17 cellular contexts compared by ENCODE assay signal in the genomic region with DNA sequence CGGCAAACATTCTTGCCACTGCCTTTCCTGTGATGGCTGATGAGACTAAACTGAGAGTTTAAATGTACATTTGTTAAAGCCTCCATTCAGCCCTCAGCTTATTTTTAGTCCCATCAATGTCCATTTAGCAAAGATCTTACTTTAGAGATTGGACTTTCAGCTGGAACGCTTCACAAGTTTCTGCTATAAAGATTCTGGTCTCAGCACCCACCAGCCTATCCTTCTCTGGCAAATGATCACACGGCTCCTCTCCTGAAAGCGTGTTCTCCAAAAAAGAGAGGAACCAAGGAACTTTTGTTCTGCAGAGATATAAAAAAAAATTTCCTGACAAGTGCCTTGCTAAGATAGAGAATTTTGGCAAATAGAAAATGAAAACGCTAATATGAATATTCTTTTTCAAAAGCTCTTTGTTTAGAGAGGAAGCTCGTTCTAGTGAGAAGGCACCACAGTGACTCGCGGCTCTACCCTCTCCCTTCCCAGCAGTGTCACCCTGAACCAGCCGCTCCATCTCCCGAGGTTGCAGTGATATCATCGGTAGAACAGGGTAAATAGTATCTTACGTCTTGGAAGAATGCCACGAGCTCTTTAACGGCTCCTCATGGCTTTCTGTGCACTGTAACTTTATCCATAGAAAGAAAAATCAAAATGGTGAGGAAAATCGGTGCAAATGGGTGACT.
DNase-seq lines count a peak whose midpoint lies in the region; ATAC-seq and TF ChIP-seq lines count a peak whose summit lies in the region.
"Had no signal": no experiment of that assay in that cellular context is flagged by ENCODE, and none has a peak within 500 bp of the region (broad histone marks: within the 10 kb centered on the region; RNA-seq: fewer than 3 reads in every experiment).

No MANE protein-coding gene starts in this region.

- peak overlapping the region in 2 of 3 donors; percentile 1 to 35 for H3K4me3 ChIP-seq in breast epithelium
- H3K4me3 ChIP-seq in mammary epithelial cell (replicated peaks in 1 of 3; ENCODE audit: insufficient read depth in 1 of 3, low read depth in 2 of 3, low read length in 3 of 3): no peak overlapping the region
- H3K4me3 ChIP-seq in upper lobe of left lung: no peak overlapping the region
- H3K4me3 ChIP-seq: A549, K562 had no signal

- H3K4me3 Mint-ChIP-seq in endothelial cell (ENCODE audit: unreplicated experiment): peak overlapping the region; percentile 74
- no peak overlapping the region for H3K4me3 Mint-ChIP-seq in stimulated activated memory B cell treated with anti-CD40 and anti-IgM and Interleukin-4, amounts not matched to agents 10 μg/mL and 1 μg/mL and 100 μg/mL, for 72 hours
- H3K4me3 Mint-ChIP-seq: activated CD8-positive, alpha-beta T cell treated with anti-CD3 and anti-CD28 coated beads, Interleukin-2, amount 10 ng/mL, durations not matched to agents 7 days and 5 days; activated T-helper 17 cell treated with anti-CD3 and anti-CD28 coated beads, Interleukin-2, amount 50 U/mL, for 72 hours; immature natural killer cell; naive thymus-derived CD4-positive, alpha-beta T cell had no signal

- no peak for TF ChIP-seq CTCF in breast epithelium (IDR thresholded peaks at IDR 0.05)
- no peak for TF ChIP-seq CTCF in mammary epithelial cell (conservative IDR thresholded peaks at IDR 0.05 in 1 of 2, IDR thresholded peaks at IDR 0.05 in 1 of 2; ENCODE audit: extremely low read depth in 1 of 2, insufficient read depth in 1 of 2, low read depth in 1 of 2, low read length in 2 of 2)
- no peak for TF ChIP-seq CTCF in endothelial cell (IDR thresholded peaks at IDR 0.05; ENCODE audit: unreplicated experiment)
- TF ChIP-seq CTCF in upper lobe of left lung (IDR thresholded peaks at IDR 0.05): no peak

- TF ChIP-seq POLR2A in breast epithelium (IDR thresholded peaks at IDR 0.05) (no peak), upper lobe of left lung (IDR thresholded peaks at IDR 0.05) (no peak)

- H3K4me1 ChIP-seq in breast epithelium (no peaks in the 10 kb centered on the region), mammary epithelial cell (ENCODE audit: insufficient read depth, low read length) (peaks cover 8% of the 10 kb centered on the region), upper lobe of left lung (peaks cover 12 to 18% (median 15%) of the 10 kb centered on the region in 4 donors)

- no peak overlapping the region for H2AFZ ChIP-seq in mammary epithelial cell (ENCODE audit: low read depth, low read length)

- CTCF ChIA-PET in mammary epithelial cell (lab: Charles Lee; ENCODE audit: low non-redundant PET): no interaction called here

- H3K27me3 ChIP-seq in breast epithelium: no peaks in the 10 kb centered on the region
- no peaks in the 10 kb centered on the region for H3K27me3 ChIP-seq in mammary epithelial cell (ENCODE audit: insufficient read depth, low read length)
- H3K27me3 ChIP-seq in upper lobe of left lung: no peaks in the 10 kb centered on the region

- H3K9me3 ChIP-seq in breast epithelium: no peaks in the 10 kb centered on the region
- H3K9me3 ChIP-seq in mammary epithelial cell (replicated peaks; ENCODE audit: insufficient read depth, low read length): peaks cover 5% of the 10 kb centered on the region
- no peaks in the 10 kb centered on the region for H3K9me3 ChIP-seq in upper lobe of left lung
- H3K9me3 ChIP-seq: A549 had no signal

- H3K27ac Mint-ChIP-seq in endothelial cell (ENCODE audit: unreplicated experiment): peak overlapping the region; percentile 10
- H3K27ac Mint-ChIP-seq in stimulated activated memory B cell treated with anti-CD40 and anti-IgM and Interleukin-4, amounts not matched to agents 10 μg/mL and 1 μg/mL and 100 μg/mL, for 72 hours: no peak overlapping the region
- H3K27ac Mint-ChIP-seq: activated CD8-positive, alpha-beta T cell treated with anti-CD3 and anti-CD28 coated beads, Interleukin-2, amount 10 ng/mL, durations not matched to agents 7 days and 5 days; activated T-helper 17 cell treated with anti-CD3 and anti-CD28 coated beads, Interleukin-2, amount 50 U/mL, for 72 hours; immature natural killer cell had no signal

- DNase-seq in breast epithelium (ENCODE audit: low spot score in 2 of 2) (peak in 1 of 2 donors; percentile 59), mammary epithelial cell (no peak), endothelial cell (ENCODE audit: low spot score) (no peak), left lobe of liver (ENCODE audit: low spot score) (no peak), upper lobe of left lung (no peak), NCI-H526 (lab: John Stamatoyannopoulos, UW) (no peak)
- DNase-seq: activated CD8-positive, alpha-beta T cell treated with anti-CD3 and anti-CD28 coated beads, Interleukin-2, amount 10 ng/mL, durations not matched to agents 7 days and 5 days; effector CD4-positive, alpha-beta T cell; foreskin melanocyte; immature natural killer cell; naive thymus-derived CD4-positive, alpha-beta T cell; stimulated activated naive CD8-positive, alpha-beta T cell treated with anti-CD3 and anti-CD28 coated beads, Interleukin-15, Interleukin-2, amounts not matched to agents 100 U/mL and 50 U/mL, for 24 hours had no signal

- dilution Hi-C loops in mammary epithelial cell (cut with HindIII; ENCODE audit: low sequenced_read_pairs): no loop called here

- H3K36me3 ChIP-seq in breast epithelium (no peaks in the 10 kb centered on the region), mammary epithelial cell (ENCODE audit: insufficient read depth, low read length) (peaks cover 41% of the 10 kb centered on the region), upper lobe of left lung (peaks cover 0 to 37% (median 13%) of the 10 kb centered on the region in 4 donors)

- H3K9me3 Mint-ChIP-seq in endothelial cell (ENCODE audit: unreplicated experiment): no peaks in the 10 kb centered on the region
- H3K9me3 Mint-ChIP-seq in stimulated activated memory B cell treated with anti-CD40 and anti-IgM and Interleukin-4, amounts not matched to agents 10 μg/mL and 1 μg/mL and 100 μg/mL, for 72 hours: peaks cover 3% of the 10 kb centered on the region
- H3K9me3 Mint-ChIP-seq: activated T-helper 17 cell treated with anti-CD3 and anti-CD28 coated beads, Interleukin-2, amount 50 U/mL, for 72 hours had no signal

- H3K36me3 Mint-ChIP-seq in endothelial cell (ENCODE audit: low read depth, unreplicated experiment): peaks cover 62% of the 10 kb centered on the region
- peaks cover 48% of the 10 kb centered on the region for H3K36me3 Mint-ChIP-seq in stimulated activated memory B cell treated with anti-CD40 and anti-IgM and Interleukin-4, amounts not matched to agents 10 μg/mL and 1 μg/mL and 100 μg/mL, for 72 hours

- 26% methylated on average over 15 of the region's 15 CpGs for WGBS in mammary epithelial cell (ENCODE audit: low coverage, missing lambda C conversion rate)
- 61 to 67% methylated on average over 15 of the region's 15 CpGs for WGBS in upper lobe of left lung, 2 donors

- H3K27ac ChIP-seq in breast epithelium (peak overlapping the region; percentile 60), mammary epithelial cell (ENCODE audit: insufficient read depth, low read depth, low read length) (no peak overlapping the region), upper lobe of left lung (peak overlapping the region in 3 of 4 donors; percentile 50 to 68 (median 61))
- H3K27ac ChIP-seq: A549 had no signal

- peaks cover 5% of the 10 kb centered on the region for H3K27me3 Mint-ChIP-seq in endothelial cell (ENCODE audit: unreplicated experiment)
- no peaks in the 10 kb centered on the region for H3K27me3 Mint-ChIP-seq in stimulated activated memory B cell treated with anti-CD40 and anti-IgM and Interleukin-4, amounts not matched to agents 10 μg/mL and 1 μg/mL and 100 μg/mL, for 72 hours
- H3K27me3 Mint-ChIP-seq: activated T-helper 17 cell treated with anti-CD3 and anti-CD28 coated beads, Interleukin-2, amount 50 U/mL, for 72 hours; naive thymus-derived CD4-positive, alpha-beta T cell had no signal

- no TSS peak for BruUV-seq in mammary epithelial cell (replicated peaks; lab: Mats Ljungman, UMichigan)

- in situ Hi-C loops in mammary epithelial cell (cut with MboI; ENCODE audit: low sequenced_read_pairs in 2 of 2): no loop called here

- no peaks in the 10 kb centered on the region for H4K20me1 ChIP-seq in mammary epithelial cell (ENCODE audit: insufficient read depth, low read length)

- ATAC-seq in left lobe of liver (peak; percentile 40), upper lobe of left lung (ENCODE audit: low FRiP score in 2 of 2) (no peak), GM19328 (IDR thresholded peaks at IDR 0.05; ENCODE audit: unreplicated experiment) (no peak)
- ATAC-seq in stimulated activated memory B cell treated with anti-CD40 and anti-IgM and Interleukin-4, amounts not matched to agents 10 μg/mL and 1 μg/mL and 100 μg/mL, for 72 hours: no peak
- ATAC-seq: A549; activated CD8-positive, alpha-beta T cell treated with anti-CD3 and anti-CD28 coated beads, Interleukin-2, amount 10 ng/mL, durations not matched to agents 7 days and 5 days; activated T-helper 17 cell treated with anti-CD3 and anti-CD28 coated beads, Interleukin-2, amount 50 U/mL, for 72 hours; K562; naive thymus-derived CD4-positive, alpha-beta T cell; stimulated activated naive CD8-positive, alpha-beta T cell treated with anti-CD3 and anti-CD28 coated beads, Interleukin-15, Interleukin-2, amounts not matched to agents 100 U/mL and 50 U/mL, for 24 hours had no signal

- TF ChIP-seq EP300 in upper lobe of left lung (IDR thresholded peaks at IDR 0.05): no peak

- H3K9ac ChIP-seq in mammary epithelial cell (ENCODE audit: insufficient read depth, low read length): no peak overlapping the region

- H3K4me1 Mint-ChIP-seq in endothelial cell (ENCODE audit: unreplicated experiment): peaks cover 19% of the 10 kb centered on the region
- peaks cover 13% of the 10 kb centered on the region for H3K4me1 Mint-ChIP-seq in stimulated activated memory B cell treated with anti-CD40 and anti-IgM and Interleukin-4, amounts not matched to agents 10 μg/mL and 1 μg/mL and 100 μg/mL, for 72 hours
- H3K4me1 Mint-ChIP-seq: activated T-helper 17 cell treated with anti-CD3 and anti-CD28 coated beads, Interleukin-2, amount 50 U/mL, for 72 hours had no signal

- no peak overlapping the region for H3K4me2 ChIP-seq in mammary epithelial cell (ENCODE audit: insufficient read depth, low read depth, low read length)
- H3K4me2 ChIP-seq: A549 had no signal

- peaks cover 43% of the 10 kb centered on the region for H3K79me2 ChIP-seq in mammary epithelial cell (ENCODE audit: insufficient read depth, low read length)

- intact Hi-C loops in breast epithelium (cut with DNase I; ENCODE audit: low total_unique reads) (no loop called here), mammary epithelial cell (cut with micrococcal nuclease) (loop anchor here (5.0 kb wide), 1 partner anchor 73 kb away; no protein-coding TSS in a partner anchor)

Comparison
In these comparisons a context has a peak if more than half of its experiments do, and no peak if none do; other contexts are left out.
1. H3K4me3 ChIP-seq: peak in breast epithelium (2 of 3); none in mammary epithelial cell (0 of 3) and upper lobe of left lung (0 of 4).